In the genomic region with DNA sequence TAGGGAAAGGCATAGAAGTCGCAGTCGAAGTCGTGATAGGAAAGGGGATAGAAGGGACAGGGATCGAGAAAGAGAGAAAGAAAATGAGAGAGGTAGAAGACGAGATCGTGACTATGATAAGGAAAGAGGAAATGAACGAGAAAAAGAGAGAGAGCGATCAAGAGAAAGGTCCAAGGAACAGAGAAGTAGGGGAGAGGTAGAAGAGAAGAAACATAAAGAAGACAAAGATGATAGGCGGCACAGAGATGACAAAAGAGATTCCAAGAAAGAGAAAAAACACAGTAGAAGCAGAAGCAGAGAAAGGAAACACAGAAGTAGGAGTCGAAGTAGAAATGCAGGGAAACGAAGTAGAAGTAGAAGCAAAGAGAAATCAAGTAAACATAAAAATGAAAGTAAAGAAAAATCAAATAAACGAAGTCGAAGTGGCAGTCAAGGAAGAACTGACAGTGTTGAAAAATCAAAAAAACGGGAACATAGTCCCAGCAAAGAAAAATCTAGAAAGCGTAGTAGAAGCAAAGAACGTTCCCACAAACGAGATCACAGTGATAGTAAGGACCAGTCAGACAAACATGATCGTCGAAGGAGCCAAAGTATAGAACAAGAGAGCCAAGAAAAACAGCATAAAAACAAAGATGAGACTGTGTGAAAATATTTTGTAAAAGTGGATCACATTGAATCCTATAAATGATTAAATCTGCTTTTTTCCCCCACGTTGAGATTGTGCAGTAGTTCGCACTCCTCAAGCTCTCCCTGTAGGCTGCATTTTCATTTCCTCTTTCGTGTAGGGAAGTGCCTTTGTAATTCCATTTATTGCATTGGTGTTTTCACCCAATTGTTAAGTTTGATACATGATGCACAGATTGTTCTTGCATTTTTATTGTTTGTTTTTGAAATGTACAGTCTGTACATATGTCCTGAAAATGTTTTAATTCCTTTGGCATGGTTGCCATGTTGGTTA, we compare ENCODE assay signal across 14 cellular contexts. TPM values are rescaled to one million over a fixed set of nuclear protein-coding genes. Genes with fewer than 3 reads are reported as not detected.
DNase-seq lines count a peak whose midpoint lies in the region; ATAC-seq and TF ChIP-seq lines count a peak whose summit lies in the region.
"Had no signal": no experiment of that assay in that cellular context is flagged by ENCODE, and none has a peak within 500 bp of the region (broad histone marks: within the 10 kb centered on the region; RNA-seq: fewer than 3 reads in every experiment).

No MANE protein-coding gene starts in this region.

- no peak for TF ChIP-seq RAD21 in HCT116 (IDR thresholded peaks at IDR 0.05; ENCODE audit: low read depth)

- no peak for ATAC-seq in HCT116

- peak overlapping the region; percentile 75 for H3K27ac Mint-ChIP-seq in activated T-helper 1 cell treated with anti-CD3 and anti-CD28 coated beads, Interleukin-12 subunit alpha, Interleukin-12 subunit beta, Interleukin-2, Interleukin-4 antibody, amounts not matched to agents 30 ng/mL and 10 ng/mL and 1 ng/mL, durations not matched to agents 14 hours and 24 hours and 36 hours
- H3K27ac Mint-ChIP-seq in mesothelial cell of epicardium = peak overlapping the region; percentile 11

- H3K36me3 Mint-ChIP-seq in activated T-helper 1 cell treated with anti-CD3 and anti-CD28 coated beads, Interleukin-12 subunit alpha, Interleukin-12 subunit beta, Interleukin-2, Interleukin-4 antibody, amounts not matched to agents 30 ng/mL and 10 ng/mL and 1 ng/mL, durations not matched to agents 14 hours and 24 hours and 36 hours (ENCODE audit: low read depth) = peaks cover 52% of the 10 kb centered on the region
- peaks cover 41% of the 10 kb centered on the region for H3K36me3 Mint-ChIP-seq in mesothelial cell of epicardium

- TSS peak; percentile 10 for BruUV-seq in HCT116 (replicated peaks; lab: Mats Ljungman, UMichigan)

- TF ChIP-seq CTCF in HCT116 (IDR thresholded peaks at IDR 0.05 in 2 of 3, conservative IDR thresholded peaks at IDR 0.05 in 1 of 3; ENCODE audit: borderline replicate concordance in 1 of 3, insufficient read depth in 1 of 3, low read depth in 2 of 3, low read length in 2 of 3) (no peak), mesothelial cell of epicardium (IDR thresholded peaks at IDR 0.05; ENCODE audit: unreplicated experiment) (no peak), smooth muscle cell (IDR thresholded peaks at IDR 0.05; ENCODE audit: borderline replicate concordance, insufficient read depth, poor library complexity, severe bottlenecking) (no peak), testis (IDR thresholded peaks at IDR 0.05) (no peak)

- CTCF ChIA-PET in HCT116 (lab: Charles Lee) = no interaction called here

- peaks cover 48 to 54% of the 10 kb centered on the region in 2 experiments for H3K36me3 ChIP-seq in HCT116 (ENCODE audit: control insufficient read depth in 1 of 2, insufficient read depth in 2 of 2, low read length in 2 of 2)
- peaks cover 52% of the 10 kb centered on the region for H3K36me3 ChIP-seq in smooth muscle cell (ENCODE audit: low read depth)
- H3K36me3 ChIP-seq in testis (ENCODE audit: low read depth, missing control alignments) = no peaks in the 10 kb centered on the region

- no peak overlapping the region for H3K9ac ChIP-seq in HCT116 (ENCODE audit: low read length)
- H3K9ac ChIP-seq in smooth muscle cell (ENCODE audit: low read depth) = no peak overlapping the region
- H3K9ac ChIP-seq: BLaER1 treated with 17β-estradiol and CSF1 and Interleukin-3, amounts not matched to agents 10 nM and 100 nM; parathyroid adenoma had no signal

- peaks cover 5 to 10% of the 10 kb centered on the region in 2 experiments for H3K4me1 ChIP-seq in HCT116 (ENCODE audit: control insufficient read depth in 1 of 2, insufficient read depth in 2 of 2, low read length in 2 of 2)
- H3K4me1 ChIP-seq in smooth muscle cell (ENCODE audit: low read depth) = peaks cover 7% of the 10 kb centered on the region
- peaks cover 4% of the 10 kb centered on the region for H3K4me1 ChIP-seq in testis
- H3K4me1 ChIP-seq: parathyroid adenoma had no signal

- no peak overlapping the region for H3K27ac ChIP-seq in HCT116 (ENCODE audit: low read depth, low read length)
- H3K27ac ChIP-seq in smooth muscle cell (ENCODE audit: low read depth) = no peak overlapping the region
- no peak overlapping the region for H3K27ac ChIP-seq in testis
- H3K27ac ChIP-seq: parathyroid adenoma had no signal

- RAD21 ChIA-PET in HCT116 (lab: Charles Lee; ENCODE audit: low non-redundant PET in 1 of 2, low total read pairs in 2 of 2, uncharacterized antibody in 2 of 2, unreplicated experiment in 2 of 2) = no interaction called here

- H3K4me3 Mint-ChIP-seq in activated T-helper 1 cell treated with anti-CD3 and anti-CD28 coated beads, Interleukin-12 subunit alpha, Interleukin-12 subunit beta, Interleukin-2, Interleukin-4 antibody, amounts not matched to agents 30 ng/mL and 10 ng/mL and 1 ng/mL, durations not matched to agents 14 hours and 24 hours and 36 hours = peak overlapping the region; percentile 70
- H3K4me3 Mint-ChIP-seq in mesothelial cell of epicardium = no peak overlapping the region

- H3K9me3 Mint-ChIP-seq in activated T-helper 1 cell treated with anti-CD3 and anti-CD28 coated beads, Interleukin-12 subunit alpha, Interleukin-12 subunit beta, Interleukin-2, Interleukin-4 antibody, amounts not matched to agents 30 ng/mL and 10 ng/mL and 1 ng/mL, durations not matched to agents 14 hours and 24 hours and 36 hours = no peaks in the 10 kb centered on the region
- no peaks in the 10 kb centered on the region for H3K9me3 Mint-ChIP-seq in mesothelial cell of epicardium

- intact Hi-C loops in HCT116 (cut with micrococcal nuclease) (no loop called here), testis (cut with DNase I; ENCODE audit: low total_unique reads) (no loop called here)
- intact Hi-C loops in activated T-helper 1 cell treated with anti-CD3 and anti-CD28 coated beads, Interleukin-12 subunit alpha, Interleukin-12 subunit beta, Interleukin-2, Interleukin-4 antibody, amounts not matched to agents 30 ng/mL and 10 ng/mL and 1 ng/mL, durations not matched to agents 14 hours and 24 hours and 36 hours (cut with micrococcal nuclease) = no loop called here

- H3K9me2 ChIP-seq in HCT116 (ENCODE audit: insufficient read depth) = no peaks in the 10 kb centered on the region

- WGBS in smooth muscle cell (ENCODE audit: low lambda C conversion rate) = 97% methylated on average over 22 of the region's 22 CpGs
- WGBS in testis, 2 donors = 84% methylated on average over 22 of the region's 22 CpGs

- H4K20me1 ChIP-seq in HCT116 (ENCODE audit: insufficient read depth) (peaks cover 31% of the 10 kb centered on the region; the same call in 1 of the 2 replicates), smooth muscle cell (ENCODE audit: low read depth) (peaks cover 39% of the 10 kb centered on the region)

- TF ChIP-seq POLR2A in HCT116 (IDR thresholded peaks at IDR 0.05; ENCODE audit: borderline replicate concordance, extremely low read depth, insufficient read depth, insufficient read length) (no peak), testis (IDR thresholded peaks at IDR 0.05) (no peak)

- peak; percentile 78 for DNase-seq in CD1c-positive myeloid dendritic cell (ENCODE audit: extremely low spot score)
- DNase-seq in HCT116 (ENCODE audit: low read depth, low spot score) = no peak
- no peak for DNase-seq in activated T-helper 1 cell treated with anti-CD3 and anti-CD28 coated beads, Interleukin-12 subunit alpha, Interleukin-12 subunit beta, Interleukin-2, Interleukin-4 antibody, amounts not matched to agents 30 ng/mL and 10 ng/mL and 1 ng/mL, durations not matched to agents 14 hours and 24 hours and 36 hours (ENCODE audit: low spot score)
- no peak for DNase-seq in mesothelial cell of epicardium (ENCODE audit: low spot score in 2 of 2, unreplicated experiment in 2 of 2)
- no peak for DNase-seq in smooth muscle cell (lab: John Stamatoyannopoulos, UW; ENCODE audit: unreplicated experiment)
- no peak for DNase-seq in stimulated activated CD4-positive, alpha-beta T cell treated with anti-CD3 and anti-CD28 coated beads, Interleukin-2, amount 100 ng/mL, for 48 hours
- no peak for DNase-seq in NCI-H345 treated with DMSO at 0.1 percent for 48 hours (lab: John Stamatoyannopoulos, UW; ENCODE audit: unreplicated experiment)
- DNase-seq in testis = no peak
- DNase-seq: caudate nucleus, esophagus squamous epithelium, hypothalamus had no signal

- H3K4me2 ChIP-seq in HCT116 (ENCODE audit: low read length) (no peak overlapping the region), smooth muscle cell (no peak overlapping the region)

- H3K4me3 ChIP-seq in HCT116 (replicated peaks in 1 of 2; ENCODE audit: low read depth in 1 of 2, low read length in 2 of 2) = no peak overlapping the region
- no peak overlapping the region for H3K4me3 ChIP-seq in smooth muscle cell
- H3K4me3 ChIP-seq in testis = no peak overlapping the region
- H3K4me3 ChIP-seq: BLaER1 treated with 17β-estradiol and CSF1 and Interleukin-3, amounts not matched to agents 10 nM and 100 nM; esophagus squamous epithelium had no signal

- POLR2A ChIA-PET in HCT116 (lab: Charles Lee) = no interaction called here

- H3K9me3 ChIP-seq in HCT116 (ENCODE audit: control insufficient read depth in 1 of 2, insufficient read depth in 1 of 2, low read depth in 1 of 2, low read length in 2 of 2) = no peaks in the 10 kb centered on the region
- H3K9me3 ChIP-seq in smooth muscle cell (replicated peaks; ENCODE audit: low read depth) = no peaks in the 10 kb centered on the region
- H3K9me3 ChIP-seq in testis = no peaks in the 10 kb centered on the region
- H3K9me3 ChIP-seq: BLaER1 treated with 17β-estradiol and CSF1 and Interleukin-3, amounts not matched to agents 10 nM and 100 nM; esophagus squamous epithelium had no signal

- no peak overlapping the region for H2AFZ ChIP-seq in HCT116 (ENCODE audit: low read depth, low read length, poor library complexity, severe bottlenecking)
- H2AFZ ChIP-seq in smooth muscle cell (ENCODE audit: low read depth) = no peak overlapping the region
- H2AFZ ChIP-seq: parathyroid adenoma had no signal

- peaks cover 40% of the 10 kb centered on the region for H3K79me2 ChIP-seq in HCT116 (ENCODE audit: insufficient read depth, low read length)
- H3K79me2 ChIP-seq in smooth muscle cell (ENCODE audit: low read depth) = peaks cover 23% of the 10 kb centered on the region
- H3K79me2 ChIP-seq: parathyroid adenoma had no signal

- H3F3A ChIP-seq in smooth muscle cell (ENCODE audit: low read depth) = peaks cover 45% of the 10 kb centered on the region

- peaks cover 63% of the 10 kb centered on the region for H3K4me1 Mint-ChIP-seq in activated T-helper 1 cell treated with anti-CD3 and anti-CD28 coated beads, Interleukin-12 subunit alpha, Interleukin-12 subunit beta, Interleukin-2, Interleukin-4 antibody, amounts not matched to agents 30 ng/mL and 10 ng/mL and 1 ng/mL, durations not matched to agents 14 hours and 24 hours and 36 hours (ENCODE audit: low read depth)
- peaks cover 7% of the 10 kb centered on the region for H3K4me1 Mint-ChIP-seq in mesothelial cell of epicardium

- no peaks in the 10 kb centered on the region for H3K27me3 Mint-ChIP-seq in activated T-helper 1 cell treated with anti-CD3 and anti-CD28 coated beads, Interleukin-12 subunit alpha, Interleukin-12 subunit beta, Interleukin-2, Interleukin-4 antibody, amounts not matched to agents 30 ng/mL and 10 ng/mL and 1 ng/mL, durations not matched to agents 14 hours and 24 hours and 36 hours (ENCODE audit: insufficient read depth)
- H3K27me3 Mint-ChIP-seq in mesothelial cell of epicardium (ENCODE audit: low read depth) = peaks cover 2% of the 10 kb centered on the region

- H3K27me3 ChIP-seq in HCT116 (ENCODE audit: insufficient read depth, low read length) = no peaks in the 10 kb centered on the region
- H3K27me3 ChIP-seq in smooth muscle cell (ENCODE audit: low read depth) = no peaks in the 10 kb centered on the region
- H3K27me3 ChIP-seq in testis = no peaks in the 10 kb centered on the region
- H3K27me3 ChIP-seq: BLaER1 treated with 17β-estradiol and CSF1 and Interleukin-3, amounts not matched to agents 10 nM and 100 nM; esophagus squamous epithelium had no signal

RNA-seq across cellular contexts. Expression of gene PRPF38B, which starts 7.5 kb away (rescaled TPM):
- total RNA-seq in HCT116 (2021; ENCODE audit: unreplicated experiment) = 46.4 TPM
- polyA plus RNA-seq in HCT116 (2012) = 17.0 and 17.1 TPM in 2 replicates
- 94.4 and 99.8 TPM in 2 replicates for total RNA-seq in activated T-helper 1 cell treated with anti-CD3 and anti-CD28 coated beads, Interleukin-12 subunit alpha, Interleukin-12 subunit beta, Interleukin-2, Interleukin-4 antibody, amounts not matched to agents 30 ng/mL and 10 ng/mL and 1 ng/mL, durations not matched to agents 14 hours and 24 hours and 36 hours
- 59.0 to 62.4 TPM (median 59.6 TPM) in 3 replicates for total RNA-seq in mesothelial cell of epicardium
- total RNA-seq in smooth muscle cell = 28.0 and 38.3 TPM in 2 replicates
- polyA plus RNA-seq in smooth muscle cell = 20.6 and 34.6 TPM in 2 replicates
- total RNA-seq in testis = 10 to 100 TPM; 28.1 to 29.0 TPM
- 8.6 TPM for polyA plus RNA-seq in testis (ENCODE audit: insufficient read depth, low read depth, low replicate concordance)

RNA-seq across cellular contexts. Expression of gene FNDC7, which starts 13.1 kb away (rescaled TPM):
- total RNA-seq in HCT116 (2021; ENCODE audit: unreplicated experiment) (0.10 TPM), mesothelial cell of epicardium (0.07 to 0.13 TPM in 2 of 3 replicates, not detected in the other), smooth muscle cell (0.09 and 0.18 TPM in 2 replicates), testis (10 to 100 TPM in 1 of 2 donors, 1 to 10 TPM in 1; 7.6 to 11.2 TPM)
- polyA plus RNA-seq in HCT116 (2012) = not detected in 2 replicates
- 0.05 TPM in 1 of 2 replicates, not detected in the other for total RNA-seq in activated T-helper 1 cell treated with anti-CD3 and anti-CD28 coated beads, Interleukin-12 subunit alpha, Interleukin-12 subunit beta, Interleukin-2, Interleukin-4 antibody, amounts not matched to agents 30 ng/mL and 10 ng/mL and 1 ng/mL, durations not matched to agents 14 hours and 24 hours and 36 hours
- polyA plus RNA-seq in smooth muscle cell (0.07 TPM in 1 of 2 replicates, not detected in the other), testis (ENCODE audit: insufficient read depth, low read depth, low replicate concordance) (3.2 TPM)
- total RNA-seq: esophagus squamous epithelium, lung microvascular endothelial cell had no signal

RNA-seq across cellular contexts. Expression of gene HENMT1, which starts 38.8 kb away (rescaled TPM):
- total RNA-seq in HCT116 (2021; ENCODE audit: unreplicated experiment) = not detected
- not detected in 2 replicates for polyA plus RNA-seq in HCT116 (2012)
- total RNA-seq in activated T-helper 1 cell treated with anti-CD3 and anti-CD28 coated beads, Interleukin-12 subunit alpha, Interleukin-12 subunit beta, Interleukin-2, Interleukin-4 antibody, amounts not matched to agents 30 ng/mL and 10 ng/mL and 1 ng/mL, durations not matched to agents 14 hours and 24 hours and 36 hours = 17.9 and 20.7 TPM in 2 replicates
- total RNA-seq in mesothelial cell of epicardium = 6.7 to 8.5 TPM (median 6.7 TPM) in 3 replicates
- total RNA-seq in smooth muscle cell = 1.6 and 2.2 TPM in 2 replicates
- polyA plus RNA-seq in smooth muscle cell = 3.5 and 3.9 TPM in 2 replicates
- 10 to 100 TPM; 70.9 to 72.0 TPM for total RNA-seq in testis
- 126 TPM for polyA plus RNA-seq in testis (ENCODE audit: insufficient read depth, low read depth, low replicate concordance)

RNA-seq across cellular contexts. Expression of gene STXBP3, which starts 46.8 kb away (rescaled TPM):
- total RNA-seq in HCT116 (2021; ENCODE audit: unreplicated experiment) (22.6 TPM), mesothelial cell of epicardium (37.8 to 43.1 TPM (median 40.9 TPM) in 3 replicates), smooth muscle cell (69.8 and 70.7 TPM in 2 replicates), testis (10 to 100 TPM; 59.6 to 71.8 TPM)
- 8.7 and 8.8 TPM in 2 replicates for polyA plus RNA-seq in HCT116 (2012)
- 39.6 and 42.4 TPM in 2 replicates for total RNA-seq in activated T-helper 1 cell treated with anti-CD3 and anti-CD28 coated beads, Interleukin-12 subunit alpha, Interleukin-12 subunit beta, Interleukin-2, Interleukin-4 antibody, amounts not matched to agents 30 ng/mL and 10 ng/mL and 1 ng/mL, durations not matched to agents 14 hours and 24 hours and 36 hours
- polyA plus RNA-seq in smooth muscle cell (25.8 and 27.9 TPM in 2 replicates), testis (ENCODE audit: insufficient read depth, low read depth, low replicate concordance) (22.7 TPM)
